ENCODE assay signal across 8 cellular contexts in genomic region chr11:17405232-17406005, GRCh38. TPM values are rescaled to one million over a fixed set of nuclear protein-coding genes. Genes with fewer than 3 reads are reported as not detected.
A peak's percentile ranks its signal among the peaks of the same experiment; 100 is the strongest.
DNase-seq lines count a peak whose midpoint lies in the region; ATAC-seq and TF ChIP-seq lines count a peak whose summit lies in the region.

No MANE protein-coding gene starts in this region.

- H3K36me3 Mint-ChIP-seq in T-helper 17 cell (ENCODE audit: low read depth), result no peaks in the 10 kb centered on the region
- H3K36me3 Mint-ChIP-seq in naive thymus-derived CD8-positive, alpha-beta T cell, result no peaks in the 10 kb centered on the region

- no peak overlapping the region for H3K27ac Mint-ChIP-seq in T-helper 17 cell
- H3K27ac Mint-ChIP-seq in naive thymus-derived CD8-positive, alpha-beta T cell, result no peak overlapping the region

- CTCF ChIA-PET in HEK293 (lab: Yijun Ruan, JAX), result interaction anchor here (0.6 to 1.5 kb wide), 4 partner anchors 9 to 103 kb away, joined by 3 to 7 read pairs (median 3); partner anchors contain the start of gene KCNJ11

- DNase-seq in AG09319 (ENCODE audit: extremely low read depth, low read depth) (peak; percentile 14), hepatic stellate cell (ENCODE audit: low spot score) (peak; percentile 64), suprapubic skin (ENCODE audit: low spot score in 2 of 2) (peak in 1 of 2 donors; percentile 79), T-helper 17 cell (no peak)
- DNase-seq in naive thymus-derived CD8-positive, alpha-beta T cell, result no peak

- H3K4me1 ChIP-seq in HEK293 (ENCODE audit: control insufficient read depth, insufficient read depth, low read length), result peaks cover 5% of the 10 kb centered on the region; the same call in 1 of the 2 replicates
- peaks cover 17% of the 10 kb centered on the region for H3K4me1 ChIP-seq in suprapubic skin

- WGBS in suprapubic skin, result 39% methylated on average over 15 of the region's 15 CpGs

- no peak overlapping the region for H3K4me3 ChIP-seq in HEK293 (ENCODE audit: low read depth, low read length)
- no peak overlapping the region for H3K4me3 ChIP-seq in suprapubic skin

- POLR2A ChIA-PET in HEK293 (lab: Yijun Ruan, JAX), result interaction anchor here (0.6 kb wide), 1 partner anchor 328 kb away, joined by 4 read pairs; the partner anchor contains the start of gene RPS13
- POLR2A ChIA-PET in naive thymus-derived CD8-positive, alpha-beta T cell (lab: Charles Lee), result no interaction called here

- H3K27me3 Mint-ChIP-seq in T-helper 17 cell, result no peaks in the 10 kb centered on the region
- no peaks in the 10 kb centered on the region for H3K27me3 Mint-ChIP-seq in naive thymus-derived CD8-positive, alpha-beta T cell

- ATAC-seq in T-helper 17 cell (no peak), GM18909 (IDR thresholded peaks at IDR 0.05; ENCODE audit: poor library complexity, unreplicated experiment) (no peak)
- no peak for ATAC-seq in naive thymus-derived CD8-positive, alpha-beta T cell

- H3K27me3 ChIP-seq in suprapubic skin, result no peaks in the 10 kb centered on the region

- no peak overlapping the region for H3K4me3 Mint-ChIP-seq in T-helper 17 cell
- H3K4me3 Mint-ChIP-seq in naive thymus-derived CD8-positive, alpha-beta T cell, result no peak overlapping the region

- TF ChIP-seq EP300 in suprapubic skin (IDR thresholded peaks at IDR 0.05), result no peak

- H3K9me3 Mint-ChIP-seq in naive thymus-derived CD8-positive, alpha-beta T cell, result no peaks in the 10 kb centered on the region

- H3K27ac ChIP-seq in HEK293 (ENCODE audit: extremely low read depth, low read depth, low read length), result peak overlapping the region; percentile 40; the same call in 1 of the 2 replicates
- peak overlapping the region; percentile 79 for H3K27ac ChIP-seq in VCaP
- peak overlapping the region; percentile 38 for H3K27ac ChIP-seq in suprapubic skin

- no peaks in the 10 kb centered on the region for H3K9me3 ChIP-seq in HEK293 (ENCODE audit: control insufficient read depth, insufficient read depth, low read depth, low read length)
- no peaks in the 10 kb centered on the region for H3K9me3 ChIP-seq in suprapubic skin
- H3K9me3 ChIP-seq in T-helper 17 cell (ENCODE audit: control insufficient read depth, low read length, poor library complexity, severe bottlenecking), result no peaks in the 10 kb centered on the region

- TF ChIP-seq POLR2A in suprapubic skin (IDR thresholded peaks at IDR 0.05), result no peak

- TF ChIP-seq CTCF in AG09319 (IDR thresholded peaks at IDR 0.05; ENCODE audit: low read depth, low read length), result peak; percentile 24
- TF ChIP-seq CTCF in HEK293 (tag by site-specific recombination; IDR thresholded peaks at IDR 0.05), result no peak
- peak; percentile 29 for TF ChIP-seq CTCF in VCaP (conservative IDR thresholded peaks at IDR 0.05)
- peak in 1 of 2 donors; percentile 31 for TF ChIP-seq CTCF in suprapubic skin (IDR thresholded peaks at IDR 0.05)

- no peaks in the 10 kb centered on the region for H3K4me1 Mint-ChIP-seq in T-helper 17 cell
- H3K4me1 Mint-ChIP-seq in naive thymus-derived CD8-positive, alpha-beta T cell, result peaks cover 0 to 7% (median 0%) of the 10 kb centered on the region in 4 donors

- no peaks in the 10 kb centered on the region for H3K36me3 ChIP-seq in HEK293 (ENCODE audit: control insufficient read depth in 2 of 2, insufficient read depth in 1 of 2, low read length in 2 of 2)
- no peaks in the 10 kb centered on the region for H3K36me3 ChIP-seq in suprapubic skin

TF ChIP-seq in HEK293, 187 proteins besides CTCF, POLR2A, EP300 and RAD21:
- TF ChIP-seq ZNF449 (tag by site-specific recombination; IDR thresholded peaks at IDR 0.05) (peak; percentile 76), ZNF274 (IDR thresholded peaks at IDR 0.05; ENCODE audit: low read length) (no peak), ZNF274 (tag by site-specific recombination; IDR thresholded peaks at IDR 0.05; ENCODE audit: borderline replicate concordance) (no peak)
TF ChIP-seq in HEK293: peak in this region for 1.

RNA-seq across cellular contexts. Expression of gene KCNJ11, which starts 17.0 kb away (rescaled TPM):
- total RNA-seq in suprapubic skin (1 to 10 TPM; 1.7 to 5.1 (median 2.4) TPM), T-helper 17 cell (under 1 TPM; 0.26 to 0.70 TPM)
- total RNA-seq in naive thymus-derived CD8-positive, alpha-beta T cell, result under 1 TPM; 0.26 to 0.52 TPM
- polyA plus RNA-seq in naive thymus-derived CD8-positive, alpha-beta T cell, result not detected

RNA-seq across cellular contexts. Expression of gene NCR3LG1, which starts 53.8 kb away (rescaled TPM):
- 1 to 10 TPM; 4.6 to 7.4 (median 6.3) TPM for total RNA-seq in suprapubic skin
- 1 to 10 TPM; 3.1 to 4.1 TPM for total RNA-seq in T-helper 17 cell
- total RNA-seq in naive thymus-derived CD8-positive, alpha-beta T cell, result 1 to 10 TPM; 5.5 to 5.7 TPM
- under 1 TPM; 0.03 to 0.28 (median 0.21) TPM for polyA plus RNA-seq in naive thymus-derived CD8-positive, alpha-beta T cell

Comparison
In these comparisons a context has a peak if more than half of its experiments do, and no peak if none do; other contexts are left out.
1. DNase-seq: peak in AG09319 (single experiment) and hepatic stellate cell (single experiment); none in T-helper 17 cell (0 of 3) and naive thymus-derived CD8-positive, alpha-beta T cell (0 of 10).
2. Peak in every context shown above with its lines, with median percentiles within 50 percentile points of each other: H3K27ac ChIP-seq.